ENCODE assay signal across 1 cellular context in the genomic region with DNA sequence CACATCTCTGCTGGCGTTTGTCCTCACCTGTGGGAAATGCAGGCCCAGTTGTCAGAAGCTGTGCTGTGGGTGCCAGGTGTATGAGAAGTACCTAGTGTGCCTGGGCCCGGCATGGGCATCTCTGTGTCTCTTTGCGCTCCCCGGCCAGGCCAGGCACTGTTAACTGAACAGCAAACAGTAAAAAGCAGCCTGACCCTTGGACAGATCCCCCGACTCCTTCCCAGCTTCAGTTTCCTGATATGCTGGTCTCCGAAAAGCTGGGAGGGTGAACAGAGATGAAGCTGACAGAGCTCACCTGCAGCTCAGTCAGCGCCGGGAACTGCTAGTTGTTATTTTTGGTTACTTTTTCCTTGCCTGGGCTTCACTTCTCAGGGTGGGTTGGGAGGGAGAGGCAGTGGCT.
TF ChIP-seq lines count a peak whose summit lies in the region.

No MANE protein-coding gene starts in this region.

TF ChIP-seq in HepG2, 621 proteins besides CTCF, POLR2A, EP300 and RAD21 (continued from another document):
- TF ChIP-seq, protein P1, sequence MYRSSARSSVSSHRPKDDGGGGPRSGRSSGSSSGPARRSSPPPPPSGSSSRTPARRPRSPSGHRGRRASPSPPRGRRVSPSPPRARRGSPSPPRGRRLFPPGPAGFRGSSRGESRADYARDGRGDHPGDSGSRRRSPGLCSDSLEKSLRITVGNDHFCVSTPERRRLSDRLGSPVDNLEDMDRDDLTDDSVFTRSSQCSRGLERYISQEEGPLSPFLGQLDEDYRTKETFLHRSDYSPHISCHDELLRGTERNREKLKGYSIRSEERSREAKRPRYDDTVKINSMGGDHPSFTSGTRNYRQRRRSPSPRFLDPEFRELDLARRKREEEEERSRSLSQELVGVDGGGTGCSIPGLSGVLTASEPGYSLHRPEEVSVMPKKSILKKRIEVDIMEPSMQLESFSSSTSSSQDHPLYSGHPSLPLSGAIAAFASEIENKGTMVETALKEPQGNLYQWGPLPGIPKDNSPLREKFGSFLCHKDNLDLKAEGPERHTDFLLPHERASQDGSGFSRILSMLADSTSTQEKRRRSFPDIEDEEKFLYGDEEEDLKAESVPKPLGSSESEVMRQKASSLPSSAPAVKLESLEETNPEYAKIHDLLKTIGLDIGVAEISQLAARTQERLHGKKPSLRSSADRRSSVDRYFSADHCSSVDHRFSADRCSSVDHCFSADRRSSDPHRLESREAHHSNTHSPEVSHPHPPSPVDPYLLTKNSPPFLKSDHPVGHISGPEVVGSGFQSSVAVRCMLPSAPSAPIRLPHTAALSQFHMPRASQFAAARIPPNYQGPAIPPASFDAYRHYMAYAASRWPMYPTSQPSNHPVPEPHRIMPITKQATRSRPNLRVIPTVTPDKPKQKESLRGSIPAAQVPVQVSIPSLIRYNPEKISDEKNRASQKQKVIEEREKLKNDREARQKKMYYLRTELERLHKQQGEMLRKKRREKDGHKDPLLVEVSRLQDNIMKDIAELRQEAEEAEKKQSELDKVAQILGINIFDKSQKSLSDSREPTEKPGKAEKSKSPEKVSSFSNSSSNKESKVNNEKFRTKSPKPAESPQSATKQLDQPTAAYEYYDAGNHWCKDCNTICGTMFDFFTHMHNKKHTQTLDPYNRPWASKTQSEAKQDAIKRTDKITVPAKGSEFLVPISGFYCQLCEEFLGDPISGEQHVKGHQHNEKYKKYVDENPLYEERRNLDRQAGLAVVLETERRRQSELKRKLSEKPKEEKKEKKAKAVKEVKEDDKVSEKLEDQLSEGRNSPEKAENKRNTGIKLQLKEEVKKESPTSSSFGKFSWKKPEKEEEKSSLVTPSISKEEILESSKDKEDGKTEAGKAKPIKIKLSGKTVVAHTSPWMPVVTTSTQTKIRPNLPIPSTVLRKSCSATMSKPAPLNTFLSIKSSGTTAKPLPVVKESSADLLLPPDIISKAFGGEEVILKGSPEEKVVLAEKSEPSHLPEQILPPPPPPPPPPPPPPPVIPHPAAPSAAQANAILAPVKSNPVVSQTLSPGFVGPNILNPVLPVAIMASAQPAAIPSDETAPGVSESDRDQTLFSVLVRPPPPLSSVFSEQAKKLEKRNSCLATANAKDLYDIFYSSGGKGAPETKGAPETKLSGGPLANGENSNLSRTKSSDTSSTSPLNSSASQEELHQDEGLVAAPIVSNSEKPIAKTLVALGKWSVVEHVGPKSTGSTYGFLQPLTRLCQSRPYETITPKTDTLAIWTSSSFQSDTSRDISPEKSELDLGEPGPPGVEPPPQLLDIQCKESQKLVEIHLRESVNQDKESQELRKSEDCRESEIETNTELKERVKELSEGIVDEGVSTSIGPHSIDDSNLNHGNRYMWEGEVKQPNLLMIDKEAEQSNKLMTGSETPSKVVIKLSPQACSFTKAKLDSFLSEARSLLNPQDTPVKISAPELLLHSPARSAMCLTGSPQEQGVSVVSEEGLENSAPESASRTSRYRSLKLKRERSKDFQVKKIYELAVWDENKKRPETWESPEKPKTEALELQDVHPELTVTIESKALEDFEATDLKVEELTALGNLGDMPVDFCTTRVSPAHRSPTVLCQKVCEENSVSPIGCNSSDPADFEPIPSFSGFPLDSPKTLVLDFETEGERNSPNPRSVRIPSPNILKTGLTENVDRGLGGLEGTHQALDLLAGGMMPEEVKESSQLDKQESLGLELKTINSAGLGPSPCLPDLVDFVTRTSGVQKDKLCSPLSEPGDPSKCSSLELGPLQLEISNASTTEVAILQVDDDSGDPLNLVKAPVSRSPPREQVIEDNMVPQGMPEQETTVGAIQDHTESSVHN (CRISPR knock-in tag; IDR thresholded peaks at IDR 0.05): no peak
- TF ChIP-seq RXRB (CRISPR knock-in tag; IDR thresholded peaks at IDR 0.05; ENCODE audit: borderline replicate concordance) (no peak), TERF1 (CRISPR knock-in tag; IDR thresholded peaks at IDR 0.05) (no peak), IKZF1 (IDR thresholded peaks at IDR 0.05) (no peak), KAT2B (IDR thresholded peaks at IDR 0.05; ENCODE audit: borderline replicate concordance, low read depth, low read length) (no peak), TCF7L2 (IDR thresholded peaks at IDR 0.05; ENCODE audit: low read depth, low read length) (no peak), ZNF780A (CRISPR knock-in tag; IDR thresholded peaks at IDR 0.05) (no peak), NBN (conservative IDR thresholded peaks at IDR 0.05) (no peak), NFE2L2 (IDR thresholded peaks at IDR 0.05; ENCODE audit: low read length) (no peak), ZXDC (CRISPR knock-in tag; IDR thresholded peaks at IDR 0.05) (no peak), ZNF772 (CRISPR knock-in tag; IDR thresholded peaks at IDR 0.05) (0 out of 2 replicates have a peak, but pooled peaks have one; percentile 40), ZNF24 (IDR thresholded peaks at IDR 0.05) (no peak), HNRNPLL (IDR thresholded peaks at IDR 0.05; ENCODE audit: low read depth, low read length, poor library complexity, severe bottlenecking) (no peak), LRRFIP1 (CRISPR knock-in tag; conservative IDR thresholded peaks at IDR 0.05) (no peak), ZNF251 (CRISPR knock-in tag; IDR thresholded peaks at IDR 0.05) (no peak), ASH2L (IDR thresholded peaks at IDR 0.05; ENCODE audit: insufficient read length, low read depth, low read length) (no peak), TBX3 (IDR thresholded peaks at IDR 0.05; ENCODE audit: borderline replicate concordance) (no peak), CC2D1A (CRISPR knock-in tag; IDR thresholded peaks at IDR 0.05) (no peak), ZNF670 (CRISPR knock-in tag; IDR thresholded peaks at IDR 0.05; ENCODE audit: borderline replicate concordance) (no peak), GABPB1 (CRISPR knock-in tag; IDR thresholded peaks at IDR 0.05) (no peak), SIX4 (CRISPR knock-in tag; IDR thresholded peaks at IDR 0.05) (no peak), ZNF296 (CRISPR knock-in tag; conservative IDR thresholded peaks at IDR 0.05) (no peak), ZNF12 (CRISPR knock-in tag; IDR thresholded peaks at IDR 0.05) (no peak), PCBP1 (IDR thresholded peaks at IDR 0.05; ENCODE audit: borderline replicate concordance, low read depth, low read length) (no peak), AKAP8 (CRISPR knock-in tag; IDR thresholded peaks at IDR 0.05) (no peak)
- TF ChIP-seq, protein P2, sequence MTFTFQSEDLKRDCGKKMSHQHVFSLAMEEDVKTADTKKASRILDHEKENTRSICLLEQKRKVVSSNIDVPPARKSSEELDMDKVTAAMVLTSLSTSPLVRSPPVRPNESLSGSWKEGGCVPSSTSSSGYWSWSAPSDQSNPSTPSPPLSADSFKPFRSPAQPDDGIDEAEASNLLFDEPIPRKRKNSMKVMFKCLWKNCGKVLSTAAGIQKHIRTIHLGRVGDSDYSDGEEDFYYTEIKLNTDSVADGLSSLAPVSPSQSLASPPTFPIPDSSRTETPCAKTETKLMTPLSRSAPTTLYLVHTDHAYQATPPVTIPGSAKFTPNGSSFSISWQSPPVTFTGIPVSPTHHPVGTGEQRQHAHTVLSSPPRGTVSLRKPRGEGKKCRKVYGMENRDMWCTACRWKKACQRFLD (CRISPR knock-in tag; IDR thresholded peaks at IDR 0.05; ENCODE audit: borderline replicate concordance): no peak
- TF ChIP-seq, protein P3, sequence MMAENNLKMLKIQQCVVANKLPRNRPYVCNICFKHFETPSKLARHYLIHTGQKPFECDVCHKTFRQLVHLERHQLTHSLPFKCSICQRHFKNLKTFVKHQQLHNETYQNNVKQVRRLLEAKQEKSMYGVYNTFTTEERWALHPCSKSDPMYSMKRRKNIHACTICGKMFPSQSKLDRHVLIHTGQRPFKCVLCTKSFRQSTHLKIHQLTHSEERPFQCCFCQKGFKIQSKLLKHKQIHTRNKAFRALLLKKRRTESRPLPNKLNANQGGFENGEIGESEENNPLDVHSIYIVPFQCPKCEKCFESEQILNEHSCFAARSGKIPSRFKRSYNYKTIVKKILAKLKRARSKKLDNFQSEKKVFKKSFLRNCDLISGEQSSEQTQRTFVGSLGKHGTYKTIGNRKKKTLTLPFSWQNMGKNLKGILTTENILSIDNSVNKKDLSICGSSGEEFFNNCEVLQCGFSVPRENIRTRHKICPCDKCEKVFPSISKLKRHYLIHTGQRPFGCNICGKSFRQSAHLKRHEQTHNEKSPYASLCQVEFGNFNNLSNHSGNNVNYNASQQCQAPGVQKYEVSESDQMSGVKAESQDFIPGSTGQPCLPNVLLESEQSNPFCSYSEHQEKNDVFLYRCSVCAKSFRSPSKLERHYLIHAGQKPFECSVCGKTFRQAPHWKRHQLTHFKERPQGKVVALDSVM (CRISPR knock-in tag; IDR thresholded peaks at IDR 0.05): no peak
